ENCODE assay signal across 11 cellular contexts in genomic region chr3:14810070-14810732, GRCh38. TPM values are rescaled to one million over a fixed set of nuclear protein-coding genes. Genes with fewer than 3 reads are reported as not detected.
A peak's percentile ranks its signal among the peaks of the same experiment; 100 is the strongest.
DNase-seq lines count a peak whose midpoint lies in the region; ATAC-seq and TF ChIP-seq lines count a peak whose summit lies in the region.
"Had no signal": no experiment of that assay in that cellular context is flagged by ENCODE, and none has a peak within 500 bp of the region (broad histone marks: within the 10 kb centered on the region; RNA-seq: fewer than 3 reads in every experiment).

No MANE protein-coding gene starts in this region.

- no peak overlapping the region for H3K9ac ChIP-seq in iPS-18a (ENCODE audit: low read length)
- H3K9ac ChIP-seq: BLaER1 had no signal

- intact Hi-C loops in body of pancreas (cut with DNase I): no loop called here
- intact Hi-C loops in prostate gland (cut with DNase I): loop anchor here (5.0 kb wide), 1 partner anchor 92 kb away; no protein-coding TSS in a partner anchor

- no peak overlapping the region for H3K4me3 ChIP-seq in body of pancreas
- peak overlapping the region; percentile 60 for H3K4me3 ChIP-seq in iPS-18a (ENCODE audit: low read length)
- H3K4me3 ChIP-seq in prostate gland: peak overlapping the region; percentile 28 to 35
- H3K4me3 ChIP-seq: BLaER1 had no signal

- ATAC-seq in body of pancreas: peak; percentile 38
- ATAC-seq: activated T-cell treated with anti-CD3 and anti-CD28 coated beads, Interleukin-2, amount 50 U/mL, for 72 hours; natural killer cell treated with Interleukin-12 subunit alpha and Interleukin-12 subunit beta and Interleukin-15 and Interleukin-18, amount 100 ng/mL, for 72 hours had no signal

- DNase-seq in D341Med (ENCODE audit: low spot score): peak; percentile 73
- no peak for DNase-seq in body of pancreas
- no peak for DNase-seq in prostate gland (ENCODE audit: low spot score)
- DNase-seq in SHP77 (lab: John Stamatoyannopoulos, UW): no peak
- DNase-seq in substantia nigra (lab: John Stamatoyannopoulos, UW): no peak
- no peak for DNase-seq in NCI-H2196 treated with DMSO at 0.1 percent for 48 hours (lab: John Stamatoyannopoulos, UW; ENCODE audit: unreplicated experiment)
- DNase-seq in cerebellar nuclear complex (lab: John Stamatoyannopoulos, UW): no peak
- DNase-seq: activated T-cell treated with anti-CD3 and anti-CD28 coated beads, Interleukin-2, amount 50 U/mL, for 72 hours had no signal

- no peak for TF ChIP-seq CTCF in body of pancreas (IDR thresholded peaks at IDR 0.05)
- TF ChIP-seq CTCF in prostate gland (IDR thresholded peaks at IDR 0.05): no peak

- no peak overlapping the region for H3K27ac ChIP-seq in body of pancreas
- H3K27ac ChIP-seq in iPS-18a (ENCODE audit: low read length): no peak overlapping the region
- H3K27ac ChIP-seq in prostate gland: no peak overlapping the region
- no peak overlapping the region for H3K27ac ChIP-seq in substantia nigra (ENCODE audit: low read depth, low read length, poor library complexity, severe bottlenecking)
- H3K27ac ChIP-seq: BLaER1 had no signal

- TF ChIP-seq POLR2A in body of pancreas (IDR thresholded peaks at IDR 0.05): no peak
- no peak for TF ChIP-seq POLR2A in prostate gland (IDR thresholded peaks at IDR 0.05)

- H3K27me3 ChIP-seq in body of pancreas: peaks cover 0 to 8% of the 10 kb centered on the region in 2 donors
- peaks cover 61% of the 10 kb centered on the region for H3K27me3 ChIP-seq in iPS-18a (ENCODE audit: control insufficient read depth, insufficient read depth, low read length)
- no peaks in the 10 kb centered on the region for H3K27me3 ChIP-seq in prostate gland (replicated peaks; ENCODE audit: insufficient read depth)

- H3K9me3 ChIP-seq in body of pancreas (no peaks in the 10 kb centered on the region), iPS-18a (ENCODE audit: control insufficient read depth, low read depth, low read length) (no peaks in the 10 kb centered on the region), prostate gland (no peaks in the 10 kb centered on the region)

- H3K36me3 ChIP-seq in body of pancreas (replicated peaks in 1 of 2; ENCODE audit: insufficient read depth in 1 of 2, low read depth in 2 of 2) (no peaks in the 10 kb centered on the region), iPS-18a (ENCODE audit: control insufficient read depth, low read depth, low read length) (no peaks in the 10 kb centered on the region), prostate gland (no peaks in the 10 kb centered on the region)
- H3K36me3 ChIP-seq: BLaER1 had no signal

- 1 to 8% methylated on average over 22 to 27 of the region's 75 CpGs for WGBS in body of pancreas, 2 donors
- 7% methylated on average over 31 of the region's 75 CpGs for WGBS in prostate gland

- H3K4me1 ChIP-seq in body of pancreas: no peaks in the 10 kb centered on the region
- H3K4me1 ChIP-seq in iPS-18a (ENCODE audit: control insufficient read depth, low read depth, low read length): peaks cover 12% of the 10 kb centered on the region
- no peaks in the 10 kb centered on the region for H3K4me1 ChIP-seq in prostate gland (replicated peaks)

RNA-seq across cellular contexts. Expression of gene FGD5, which starts 8.6 kb away (rescaled TPM):
- 1 to 10 TPM; 4.9 to 7.8 TPM for total RNA-seq in body of pancreas
- 10 to 100 TPM in 1 of 2 donors, 1 to 10 TPM in 1; 4.5 to 15.8 TPM for total RNA-seq in prostate gland
- total RNA-seq: activated T-cell treated with anti-CD3 and anti-CD28 coated beads, Interleukin-2, amount 50 U/mL, for 72 hours; natural killer cell treated with Interleukin-12 subunit alpha and Interleukin-12 subunit beta and Interleukin-15 and Interleukin-18, amount 100 ng/mL, for 72 hours had no signal

Comparison
In these comparisons a context has a peak if more than half of its experiments do, and no peak if none do; other contexts are left out.
1. H3K4me3 ChIP-seq: peak in iPS-18a (single experiment) and prostate gland (2 of 2); none in body of pancreas (0 of 2).